ENCODE assay signal across 14 cellular contexts in the genomic region with DNA sequence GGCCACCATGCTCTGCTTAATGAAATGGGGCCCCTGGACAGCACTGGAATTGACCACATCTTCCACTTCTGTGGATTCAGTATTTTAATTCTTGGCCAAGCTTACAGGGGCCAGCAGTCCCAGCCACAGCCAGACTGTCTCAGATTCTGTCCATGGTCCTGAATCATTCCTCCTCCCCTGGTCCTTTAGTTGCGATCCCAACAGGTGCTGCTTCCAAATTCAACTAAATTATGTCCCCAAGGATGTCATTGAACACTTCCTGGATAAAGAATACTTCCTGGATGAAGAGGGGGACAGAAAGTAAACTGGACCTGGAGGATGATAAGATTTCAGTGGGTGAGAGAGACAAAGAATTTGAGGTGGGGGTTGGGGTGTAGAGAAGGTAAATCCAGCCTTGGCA.
A peak's percentile ranks its signal among the peaks of the same experiment; 100 is the strongest.
DNase-seq lines count a peak whose midpoint lies in the region; ATAC-seq and TF ChIP-seq lines count a peak whose summit lies in the region.
"Had no signal": no experiment of that assay in that cellular context is flagged by ENCODE, and none has a peak within 500 bp of the region (broad histone marks: within the 10 kb centered on the region; RNA-seq: fewer than 3 reads in every experiment).

No MANE protein-coding gene starts in this region.

- intact Hi-C loops in IMR-90 (cut with micrococcal nuclease): no loop called here

- H4K8ac ChIP-seq in IMR-90 (ENCODE audit: low read depth in 2 of 2, low read length in 2 of 2): no peak overlapping the region

- TF ChIP-seq EP300 in tibial nerve (IDR thresholded peaks at IDR 0.05): no peak

- no peak overlapping the region for H3K4ac ChIP-seq in IMR-90 (ENCODE audit: low read depth, low read length)

- DNase-seq in COLO829 (ENCODE audit: low spot score) (peak; percentile 1), IMR-90 (peak; percentile 6), brain microvascular endothelial cell (peak; percentile 17), left lobe of liver (ENCODE audit: low spot score) (no peak), SIG-M5 (lab: John Stamatoyannopoulos, UW) (no peak), NCI-H1436 (lab: John Stamatoyannopoulos, UW) (no peak), tibial nerve (ENCODE audit: low spot score in 2 of 2) (no peak)
- no peak for DNase-seq in activated CD8-positive, alpha-beta memory T cell treated with anti-CD3 and anti-CD28 coated beads, Interleukin-2, amount 50 U/mL, for 48 hours
- DNase-seq: midbrain; MV-4-11; NCI-H446; stimulated activated CD4-positive, alpha-beta T cell treated with anti-CD3 and anti-CD28 coated beads, Interleukin-1b, Interleukin-23, amount 100 ng/mL, for 48 hours; stimulated activated naive CD4-positive, alpha-beta T cell treated with Interleukin-2 at 50 U/mL for 16 hours had no signal

- TF ChIP-seq POLR2A in IMR-90 (IDR thresholded peaks at IDR 0.05; ENCODE audit: low read depth, low read length) (no peak), tibial nerve (IDR thresholded peaks at IDR 0.05) (no peak)

- POLR2A ChIA-PET in IMR-90 (lab: Charles Lee; ENCODE audit: unreplicated experiment): no interaction called here

- H3K27me3 ChIP-seq in IMR-90 (ENCODE audit: control insufficient read depth, insufficient read depth, low read length) (no peaks in the 10 kb centered on the region), brain microvascular endothelial cell (replicated peaks) (no peaks in the 10 kb centered on the region), tibial nerve (no peaks in the 10 kb centered on the region)
- H3K27me3 ChIP-seq: ascending aorta had no signal

- TF ChIP-seq CTCF in IMR-90 (conservative IDR thresholded peaks at IDR 0.05; ENCODE audit: low read depth, low read length): no peak
- TF ChIP-seq CTCF in brain microvascular endothelial cell (IDR thresholded peaks at IDR 0.05; ENCODE audit: low read depth, low read length, missing control alignments): no peak
- no peak for TF ChIP-seq CTCF in tibial nerve (IDR thresholded peaks at IDR 0.05)

- no peak overlapping the region for H2BK20ac ChIP-seq in IMR-90 (ENCODE audit: low read depth, low read length)

- H3K27ac ChIP-seq in IMR-90 (ENCODE audit: insufficient read depth, low read length): no peak overlapping the region
- no peak overlapping the region for H3K27ac ChIP-seq in brain microvascular endothelial cell
- no peak overlapping the region for H3K27ac ChIP-seq in tibial nerve
- H3K27ac ChIP-seq: ascending aorta had no signal

- H3K56ac ChIP-seq in IMR-90 (ENCODE audit: extremely low read depth, insufficient read depth, low read length): no peak overlapping the region

- dilution Hi-C loops in IMR-90 (cut with HindIII; ENCODE audit: low sequenced_read_pairs, unreplicated experiment): no loop called here

- no peak for TF ChIP-seq RAD21 in IMR-90 (IDR thresholded peaks at IDR 0.05; ENCODE audit: low read length)

- H3K79me1 ChIP-seq in IMR-90 (ENCODE audit: low read depth in 1 of 2, low read length in 2 of 2): no peaks in the 10 kb centered on the region

- no peak overlapping the region for H2AK9ac ChIP-seq in IMR-90 (replicated peaks; ENCODE audit: low read depth, low read length, poor library complexity)

- no TSS peak for BruUV-seq in IMR-90 (replicated peaks; lab: Mats Ljungman, UMichigan)

- CTCF ChIA-PET in IMR-90 (lab: Yijun Ruan, JAX): no interaction called here

- H3K36me3 ChIP-seq in IMR-90 (ENCODE audit: control insufficient read depth, insufficient read depth, low read length) (no peaks in the 10 kb centered on the region), brain microvascular endothelial cell (replicated peaks) (no peaks in the 10 kb centered on the region), tibial nerve (no peaks in the 10 kb centered on the region)
- H3K36me3 ChIP-seq: ascending aorta had no signal

- H2AK5ac ChIP-seq in IMR-90 (ENCODE audit: low read depth, low read length): no peak overlapping the region

- H3K4me2 ChIP-seq in IMR-90 (ENCODE audit: low read depth, low read length): no peak overlapping the region

- no peak overlapping the region for H4K91ac ChIP-seq in IMR-90 (ENCODE audit: insufficient read depth, low read depth, low read length)

- H3K9me3 ChIP-seq in IMR-90 (ENCODE audit: control insufficient read depth, insufficient read depth, low read length) (no peaks in the 10 kb centered on the region), tibial nerve (no peaks in the 10 kb centered on the region)
- H3K9me3 ChIP-seq: ascending aorta had no signal

- in situ Hi-C loops in IMR-90 (cut with MboI; ENCODE audit: low sequenced_read_pairs) (no loop called here), brain microvascular endothelial cell (cut with HindIII; ENCODE audit: low pct_ligation_motif_present, low sequenced_read_pairs) (no loop called here)

- ATAC-seq in IMR-90 (ENCODE audit: low read depth) (no peak), left lobe of liver (peak; percentile 34)

- no peaks in the 10 kb centered on the region for H4K20me1 ChIP-seq in IMR-90 (ENCODE audit: insufficient read depth, low read length)

- no peaks in the 10 kb centered on the region for H3K9me1 ChIP-seq in IMR-90 (ENCODE audit: insufficient read depth, low read length)

- H3K14ac ChIP-seq in IMR-90 (replicated peaks; ENCODE audit: low read depth, low read length): no peak overlapping the region

- no peak overlapping the region for H3K23ac ChIP-seq in IMR-90 (ENCODE audit: low read depth, low read length)

- no peak overlapping the region for H3K18ac ChIP-seq in IMR-90 (ENCODE audit: low read depth, low read length)

- H3K4me1 ChIP-seq in IMR-90 (ENCODE audit: control insufficient read depth, insufficient read depth, low read length) (no peaks in the 10 kb centered on the region), tibial nerve (no peaks in the 10 kb centered on the region)
- H3K4me1 ChIP-seq: ascending aorta had no signal

- H3K4me3 ChIP-seq in IMR-90 (ENCODE audit: insufficient read depth, low read depth, low read length): no peak overlapping the region
- H3K4me3 ChIP-seq in brain microvascular endothelial cell (ENCODE audit: low read depth, low read length): no peak overlapping the region
- H3K4me3 ChIP-seq in tibial nerve: no peak overlapping the region
- H3K4me3 ChIP-seq: ascending aorta had no signal

- H2BK120ac ChIP-seq in IMR-90 (ENCODE audit: low read depth, low read length): no peak overlapping the region

- no peak overlapping the region for H2AFZ ChIP-seq in IMR-90 (replicated peaks; ENCODE audit: low read length, poor library complexity)

- H4K5ac ChIP-seq in IMR-90 (ENCODE audit: low read depth, low read length): no peak overlapping the region

- no CpG with 5 or more reads among the region's 1 CpG for WGBS in IMR-90 (ENCODE audit: extremely low coverage in 2 of 2, insufficient read length in 1 of 2), 2 experiments
- WGBS in tibial nerve, 2 donors: 38 to 55% methylated on average over 1 of the region's 1 CpG

- H2BK15ac ChIP-seq in IMR-90 (ENCODE audit: low read depth, low read length): no peak overlapping the region

- H3K9ac ChIP-seq in IMR-90 (ENCODE audit: low read depth, low read length): no peak overlapping the region

- H2BK5ac ChIP-seq in IMR-90 (ENCODE audit: low read depth, low read length, poor library complexity, severe bottlenecking): no peak overlapping the region

TF ChIP-seq in IMR-90, 13 proteins besides CTCF, POLR2A, EP300 and RAD21:
- TF ChIP-seq SMC3 (IDR thresholded peaks at IDR 0.05; ENCODE audit: low read depth, low read length) (no peak), CEBPB (IDR thresholded peaks at IDR 0.05; ENCODE audit: low read depth, low read length) (no peak), BHLHE40 (IDR thresholded peaks at IDR 0.05; ENCODE audit: low read depth, low read length) (no peak), NFE2L2 (IDR thresholded peaks at IDR 0.05; ENCODE audit: low read depth, low read length) (no peak), FOS (IDR thresholded peaks at IDR 0.05; ENCODE audit: low read depth, low read length) (no peak), MAFK (IDR thresholded peaks at IDR 0.05; ENCODE audit: low read depth, low read length) (no peak), MAZ (IDR thresholded peaks at IDR 0.05; ENCODE audit: borderline replicate concordance, low read depth, low read length) (no peak), RFX5 (IDR thresholded peaks at IDR 0.05; ENCODE audit: low read depth, low read length) (no peak), RCOR1 (IDR thresholded peaks at IDR 0.05; ENCODE audit: insufficient replicate concordance, low read length) (no peak), MXI1 (IDR thresholded peaks at IDR 0.05; ENCODE audit: borderline replicate concordance, low read depth, low read length) (no peak), CHD1 (IDR thresholded peaks at IDR 0.05; ENCODE audit: low read depth, low read length) (no peak)
- TF ChIP-seq, protein P1, sequence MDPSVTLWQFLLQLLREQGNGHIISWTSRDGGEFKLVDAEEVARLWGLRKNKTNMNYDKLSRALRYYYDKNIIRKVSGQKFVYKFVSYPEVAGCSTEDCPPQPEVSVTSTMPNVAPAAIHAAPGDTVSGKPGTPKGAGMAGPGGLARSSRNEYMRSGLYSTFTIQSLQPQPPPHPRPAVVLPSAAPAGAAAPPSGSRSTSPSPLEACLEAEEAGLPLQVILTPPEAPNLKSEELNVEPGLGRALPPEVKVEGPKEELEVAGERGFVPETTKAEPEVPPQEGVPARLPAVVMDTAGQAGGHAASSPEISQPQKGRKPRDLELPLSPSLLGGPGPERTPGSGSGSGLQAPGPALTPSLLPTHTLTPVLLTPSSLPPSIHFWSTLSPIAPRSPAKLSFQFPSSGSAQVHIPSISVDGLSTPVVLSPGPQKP (IDR thresholded peaks at IDR 0.05; ENCODE audit: borderline replicate concordance, low read depth, low read length): no peak
- TF ChIP-seq, protein P2, sequence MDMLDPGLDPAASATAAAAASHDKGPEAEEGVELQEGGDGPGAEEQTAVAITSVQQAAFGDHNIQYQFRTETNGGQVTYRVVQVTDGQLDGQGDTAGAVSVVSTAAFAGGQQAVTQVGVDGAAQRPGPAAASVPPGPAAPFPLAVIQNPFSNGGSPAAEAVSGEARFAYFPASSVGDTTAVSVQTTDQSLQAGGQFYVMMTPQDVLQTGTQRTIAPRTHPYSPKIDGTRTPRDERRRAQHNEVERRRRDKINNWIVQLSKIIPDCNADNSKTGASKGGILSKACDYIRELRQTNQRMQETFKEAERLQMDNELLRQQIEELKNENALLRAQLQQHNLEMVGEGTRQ (IDR thresholded peaks at IDR 0.05; ENCODE audit: low read depth, low read length): no peak

Comparison
In these comparisons a context has a peak if more than half of its experiments do, and no peak if none do; other contexts are left out.
1. DNase-seq: peak in COLO829 (single experiment), IMR-90 (single experiment) and brain microvascular endothelial cell (single experiment); none in left lobe of liver (single experiment), activated CD8-positive, alpha-beta memory T cell treated with anti-CD3 and anti-CD28 coated beads, Interleukin-2, amount 50 U/mL, for 48 hours (single experiment), SIG-M5 (single experiment), NCI-H1436 (single experiment) and tibial nerve (0 of 2).